In the genomic region with DNA sequence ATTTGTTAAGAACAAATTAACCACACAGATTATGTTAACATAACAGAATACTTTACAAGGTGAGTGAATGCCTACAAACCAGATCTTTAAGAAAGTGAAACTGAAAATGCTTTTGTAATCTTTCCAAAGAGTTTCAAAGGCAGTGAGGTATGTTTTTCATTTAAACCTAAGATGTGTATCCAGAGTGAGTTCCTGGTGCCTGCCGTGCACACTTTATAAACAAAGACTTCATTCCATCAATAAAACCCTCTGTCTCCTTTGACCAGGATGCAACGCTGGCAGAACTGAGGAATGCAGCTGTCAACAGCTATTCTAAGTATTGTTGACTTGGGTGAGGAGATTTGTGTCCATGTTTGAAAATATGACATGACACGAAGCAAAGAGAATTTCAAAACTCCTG, we compare ENCODE assay signal across 9 cellular contexts.
A peak's percentile ranks its signal among the peaks of the same experiment; 100 is the strongest.
DNase-seq lines count a peak whose midpoint lies in the region; ATAC-seq and TF ChIP-seq lines count a peak whose summit lies in the region.
"Had no signal": no experiment of that assay in that cellular context is flagged by ENCODE, and none has a peak within 500 bp of the region (broad histone marks: within the 10 kb centered on the region; RNA-seq: fewer than 3 reads in every experiment).

No MANE protein-coding gene starts in this region.

- in situ Hi-C loops in mammary epithelial cell (cut with MboI; ENCODE audit: low sequenced_read_pairs in 2 of 2), result no loop called here

- DNase-seq in mammary epithelial cell (no peak), cerebellar cortex (ENCODE audit: low spot score) (no peak), GDM1 (lab: John Stamatoyannopoulos, UW) (no peak), nucleus accumbens (lab: John Stamatoyannopoulos, UW) (no peak), NCI-H1092 (lab: John Stamatoyannopoulos, UW) (no peak)

- no peaks in the 10 kb centered on the region for H3K36me3 ChIP-seq in mammary epithelial cell (ENCODE audit: insufficient read depth, low read length)
- H3K36me3 ChIP-seq in parathyroid adenoma (ENCODE audit: control insufficient read depth, insufficient read depth, low read length), result no peaks in the 10 kb centered on the region

- H3K4me2 ChIP-seq in mammary epithelial cell (ENCODE audit: insufficient read depth, low read depth, low read length), result peak overlapping the region; percentile 55
- peak overlapping the region; percentile 57 for H3K4me2 ChIP-seq in parathyroid adenoma (ENCODE audit: low read length)

- no peaks in the 10 kb centered on the region for H4K20me1 ChIP-seq in mammary epithelial cell (ENCODE audit: insufficient read depth, low read length)

- no peak overlapping the region for H3K27ac ChIP-seq in mammary epithelial cell (ENCODE audit: insufficient read depth, low read depth, low read length)
- H3K27ac ChIP-seq in parathyroid adenoma, result no peak overlapping the region
- H3K27ac ChIP-seq: skin epidermis had no signal

- H3K27me3 ChIP-seq in mammary epithelial cell (ENCODE audit: insufficient read depth, low read length), result no peaks in the 10 kb centered on the region
- H3K27me3 ChIP-seq in parathyroid adenoma (ENCODE audit: control insufficient read depth, insufficient read depth, low read length), result no peaks in the 10 kb centered on the region

- dilution Hi-C loops in mammary epithelial cell (cut with HindIII; ENCODE audit: low sequenced_read_pairs), result no loop called here

- intact Hi-C loops in mammary epithelial cell (cut with micrococcal nuclease), result no loop called here

- no peaks in the 10 kb centered on the region for H3K4me1 ChIP-seq in mammary epithelial cell (ENCODE audit: insufficient read depth, low read length)
- H3K4me1 ChIP-seq in parathyroid adenoma, result no peaks in the 10 kb centered on the region

- H3K9ac ChIP-seq in mammary epithelial cell (ENCODE audit: insufficient read depth, low read length), result no peak overlapping the region
- no peak overlapping the region for H3K9ac ChIP-seq in parathyroid adenoma

- ATAC-seq in GM18511 (IDR thresholded peaks at IDR 0.05; ENCODE audit: unreplicated experiment) (peak; percentile 75), HG03159 (IDR thresholded peaks at IDR 0.05; ENCODE audit: unreplicated experiment) (peak; percentile 64)

- BruUV-seq in mammary epithelial cell (replicated peaks; lab: Mats Ljungman, UMichigan), result no TSS peak

- H3K79me2 ChIP-seq in mammary epithelial cell (ENCODE audit: insufficient read depth, low read length), result no peaks in the 10 kb centered on the region
- H3K79me2 ChIP-seq in parathyroid adenoma, result no peaks in the 10 kb centered on the region

- CTCF ChIA-PET in mammary epithelial cell (lab: Charles Lee; ENCODE audit: low non-redundant PET), result no interaction called here

- WGBS in mammary epithelial cell (ENCODE audit: low coverage, missing lambda C conversion rate), result 29% methylated on average over 3 of the region's 3 CpGs

- H3K9me3 ChIP-seq in mammary epithelial cell (replicated peaks; ENCODE audit: insufficient read depth, low read length) (no peaks in the 10 kb centered on the region), parathyroid adenoma (ENCODE audit: control insufficient read depth, low read length) (no peaks in the 10 kb centered on the region)

- TF ChIP-seq CTCF in mammary epithelial cell (conservative IDR thresholded peaks at IDR 0.05 in 1 of 2, IDR thresholded peaks at IDR 0.05 in 1 of 2; ENCODE audit: extremely low read depth in 1 of 2, insufficient read depth in 1 of 2, low read depth in 1 of 2, low read length in 2 of 2), result no peak
- TF ChIP-seq CTCF in parathyroid adenoma (IDR thresholded peaks at IDR 0.05), result no peak

- H2AFZ ChIP-seq in mammary epithelial cell (ENCODE audit: low read depth, low read length) (peak overlapping the region; percentile 25), parathyroid adenoma (no peak overlapping the region)

- H3K4me3 ChIP-seq in mammary epithelial cell (replicated peaks in 1 of 3; ENCODE audit: insufficient read depth in 1 of 3, low read depth in 2 of 3, low read length in 3 of 3), result no peak overlapping the region
- peak overlapping the region; percentile 23 for H3K4me3 ChIP-seq in parathyroid adenoma (ENCODE audit: low read depth, low read length)
- H3K4me3 ChIP-seq: skin epidermis had no signal
